1 cellular context compared by ENCODE assay signal in the genomic region with DNA sequence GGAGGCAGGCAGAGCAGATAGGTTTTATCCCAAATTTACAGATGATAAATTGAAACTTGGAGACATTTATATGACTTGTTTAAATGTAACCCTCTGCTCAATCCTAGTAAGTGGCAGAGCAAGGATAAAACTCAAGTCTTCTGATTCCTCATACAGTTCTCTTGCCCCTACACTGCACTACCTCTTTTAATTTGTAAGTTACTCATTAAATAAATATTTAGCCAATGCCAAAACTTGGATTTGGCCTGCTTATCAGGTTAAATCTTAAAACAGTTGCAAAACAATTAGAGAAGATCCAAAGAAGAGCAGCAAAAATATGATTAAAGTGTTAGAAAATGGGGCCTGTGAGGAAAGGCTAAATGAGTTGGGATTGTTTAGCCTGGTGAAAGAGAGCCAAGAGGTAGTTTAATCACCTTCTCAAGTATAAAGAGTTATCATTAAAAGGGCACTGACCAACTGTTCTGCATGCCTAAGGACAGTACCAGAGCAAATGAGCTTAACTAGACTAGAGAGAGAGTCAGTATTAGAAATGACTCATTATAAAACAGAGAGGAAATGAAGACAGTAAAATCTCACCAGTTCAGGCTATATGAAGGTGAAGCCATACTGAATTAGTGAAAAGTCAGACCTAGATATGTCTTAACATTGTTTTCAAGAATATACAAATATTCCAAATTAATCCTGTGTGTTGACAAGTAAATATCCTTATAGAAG.
TF ChIP-seq lines count a peak whose summit lies in the region.

No MANE protein-coding gene starts in this region.

TF ChIP-seq in HepG2, 621 proteins besides CTCF, POLR2A, EP300 and RAD21 (continued from another document):
- TF ChIP-seq SSRP1 (CRISPR knock-in tag; IDR thresholded peaks at IDR 0.05) (no peak), DNMT1 (CRISPR knock-in tag; IDR thresholded peaks at IDR 0.05) (no peak), ZNF850 (CRISPR knock-in tag; conservative IDR thresholded peaks at IDR 0.05) (no peak), ZNF124 (CRISPR knock-in tag; IDR thresholded peaks at IDR 0.05) (no peak), REL (CRISPR knock-in tag; conservative IDR thresholded peaks at IDR 0.05) (no peak), YEATS2 (CRISPR knock-in tag; IDR thresholded peaks at IDR 0.05; ENCODE audit: borderline replicate concordance) (no peak), ZNF781 (CRISPR knock-in tag; IDR thresholded peaks at IDR 0.05; ENCODE audit: borderline replicate concordance, not compliant biosample characterization) (no peak), ZNF547 (CRISPR knock-in tag; IDR thresholded peaks at IDR 0.05) (no peak), ZNF317 (CRISPR knock-in tag; IDR thresholded peaks at IDR 0.05) (no peak), ZNF501 (CRISPR knock-in tag; IDR thresholded peaks at IDR 0.05) (no peak), HNF4G (IDR thresholded peaks at IDR 0.05; ENCODE audit: borderline replicate concordance, low read depth, low read length) (no peak), HNF4G (CRISPR knock-in tag; IDR thresholded peaks at IDR 0.05; ENCODE audit: borderline replicate concordance, low read depth) (no peak)
- TF ChIP-seq, protein P1, sequence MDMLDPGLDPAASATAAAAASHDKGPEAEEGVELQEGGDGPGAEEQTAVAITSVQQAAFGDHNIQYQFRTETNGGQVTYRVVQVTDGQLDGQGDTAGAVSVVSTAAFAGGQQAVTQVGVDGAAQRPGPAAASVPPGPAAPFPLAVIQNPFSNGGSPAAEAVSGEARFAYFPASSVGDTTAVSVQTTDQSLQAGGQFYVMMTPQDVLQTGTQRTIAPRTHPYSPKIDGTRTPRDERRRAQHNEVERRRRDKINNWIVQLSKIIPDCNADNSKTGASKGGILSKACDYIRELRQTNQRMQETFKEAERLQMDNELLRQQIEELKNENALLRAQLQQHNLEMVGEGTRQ (IDR thresholded peaks at IDR 0.05; ENCODE audit: low read depth, low read length): no peak
- TF ChIP-seq, protein P1 (CRISPR knock-in tag; IDR thresholded peaks at IDR 0.05; ENCODE audit: borderline replicate concordance): no peak
- TF ChIP-seq, protein P2, sequence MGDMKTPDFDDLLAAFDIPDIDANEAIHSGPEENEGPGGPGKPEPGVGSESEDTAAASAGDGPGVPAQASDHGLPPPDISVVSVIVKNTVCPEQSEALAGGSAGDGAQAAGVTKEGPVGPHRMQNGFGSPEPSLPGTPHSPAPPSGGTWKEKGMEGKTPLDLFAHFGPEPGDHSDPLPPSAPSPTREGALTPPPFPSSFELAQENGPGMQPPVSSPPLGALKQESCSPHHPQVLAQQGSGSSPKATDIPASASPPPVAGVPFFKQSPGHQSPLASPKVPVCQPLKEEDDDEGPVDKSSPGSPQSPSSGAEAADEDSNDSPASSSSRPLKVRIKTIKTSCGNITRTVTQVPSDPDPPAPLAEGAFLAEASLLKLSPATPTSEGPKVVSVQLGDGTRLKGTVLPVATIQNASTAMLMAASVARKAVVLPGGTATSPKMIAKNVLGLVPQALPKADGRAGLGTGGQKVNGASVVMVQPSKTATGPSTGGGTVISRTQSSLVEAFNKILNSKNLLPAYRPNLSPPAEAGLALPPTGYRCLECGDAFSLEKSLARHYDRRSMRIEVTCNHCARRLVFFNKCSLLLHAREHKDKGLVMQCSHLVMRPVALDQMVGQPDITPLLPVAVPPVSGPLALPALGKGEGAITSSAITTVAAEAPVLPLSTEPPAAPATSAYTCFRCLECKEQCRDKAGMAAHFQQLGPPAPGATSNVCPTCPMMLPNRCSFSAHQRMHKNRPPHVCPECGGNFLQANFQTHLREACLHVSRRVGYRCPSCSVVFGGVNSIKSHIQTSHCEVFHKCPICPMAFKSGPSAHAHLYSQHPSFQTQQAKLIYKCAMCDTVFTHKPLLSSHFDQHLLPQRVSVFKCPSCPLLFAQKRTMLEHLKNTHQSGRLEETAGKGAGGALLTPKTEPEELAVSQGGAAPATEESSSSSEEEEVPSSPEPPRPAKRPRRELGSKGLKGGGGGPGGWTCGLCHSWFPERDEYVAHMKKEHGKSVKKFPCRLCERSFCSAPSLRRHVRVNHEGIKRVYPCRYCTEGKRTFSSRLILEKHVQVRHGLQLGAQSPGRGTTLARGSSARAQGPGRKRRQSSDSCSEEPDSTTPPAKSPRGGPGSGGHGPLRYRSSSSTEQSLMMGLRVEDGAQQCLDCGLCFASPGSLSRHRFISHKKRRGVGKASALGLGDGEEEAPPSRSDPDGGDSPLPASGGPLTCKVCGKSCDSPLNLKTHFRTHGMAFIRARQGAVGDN (CRISPR knock-in tag; IDR thresholded peaks at IDR 0.05): no peak
- TF ChIP-seq, protein P3, sequence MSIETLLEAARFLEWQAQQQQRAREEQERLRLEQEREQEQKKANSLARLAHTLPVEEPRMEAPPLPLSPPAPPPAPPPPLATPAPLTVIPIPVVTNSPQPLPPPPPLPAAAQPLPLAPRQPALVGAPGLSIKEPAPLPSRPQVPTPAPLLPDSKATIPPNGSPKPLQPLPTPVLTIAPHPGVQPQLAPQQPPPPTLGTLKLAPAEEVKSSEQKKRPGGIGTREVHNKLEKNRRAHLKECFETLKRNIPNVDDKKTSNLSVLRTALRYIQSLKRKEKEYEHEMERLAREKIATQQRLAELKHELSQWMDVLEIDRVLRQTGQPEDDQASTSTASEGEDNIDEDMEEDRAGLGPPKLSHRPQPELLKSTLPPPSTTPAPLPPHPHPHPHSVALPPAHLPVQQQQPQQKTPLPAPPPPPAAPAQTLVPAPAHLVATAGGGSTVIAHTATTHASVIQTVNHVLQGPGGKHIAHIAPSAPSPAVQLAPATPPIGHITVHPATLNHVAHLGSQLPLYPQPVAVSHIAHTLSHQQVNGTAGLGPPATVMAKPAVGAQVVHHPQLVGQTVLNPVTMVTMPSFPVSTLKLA (IDR thresholded peaks at IDR 0.05): no peak
